In genomic region chr6:27145731-27146455, GRCh38 we compare ENCODE assay signal across 8 cellular contexts.
DNase-seq lines count a peak whose midpoint lies in the region; ATAC-seq and TF ChIP-seq lines count a peak whose summit lies in the region.

No MANE protein-coding gene starts in this region.

- ATAC-seq in GM18907 (IDR thresholded peaks at IDR 0.05; ENCODE audit: unreplicated experiment) (peak; percentile 40), Panc1 (peak; percentile 56)

- no peak for TF ChIP-seq CTCF in Panc1 (IDR thresholded peaks at IDR 0.05)
- TF ChIP-seq CTCF in neural progenitor cell (IDR thresholded peaks at IDR 0.05), result no peak

- H3K9me3 Mint-ChIP-seq in activated T-helper 1 cell treated with anti-CD3 and anti-CD28 coated beads, Interleukin-12 subunit alpha, Interleukin-12 subunit beta, Interleukin-2, Interleukin-4 antibody, amounts not matched to agents 30 ng/mL and 10 ng/mL and 1 ng/mL, durations not matched to agents 14 hours and 24 hours and 36 hours, result no peaks in the 10 kb centered on the region
- H3K9me3 Mint-ChIP-seq in neural progenitor cell, result no peaks in the 10 kb centered on the region

- H3K36me3 ChIP-seq in Panc1 (ENCODE audit: control insufficient read depth, insufficient read depth, low read length) (no peaks in the 10 kb centered on the region), neural progenitor cell (no peaks in the 10 kb centered on the region)

- DNase-seq in A172 (ENCODE audit: low spot score) (peak; percentile 88), Kasumi-1 (lab: John Stamatoyannopoulos, UW) (peak; percentile 98), Panc1 (ENCODE audit: low read depth, low spot score) (peak; percentile 73), fibroblast of the conjunctiva (ENCODE audit: low read depth) (peak; percentile 91), neural progenitor cell (ENCODE audit: low spot score) (peak; percentile 67), ureter (ENCODE audit: low spot score) (peak; percentile 88)
- DNase-seq in activated T-helper 1 cell treated with anti-CD3 and anti-CD28 coated beads, Interleukin-12 subunit alpha, Interleukin-12 subunit beta, Interleukin-2, Interleukin-4 antibody, amounts not matched to agents 30 ng/mL and 10 ng/mL and 1 ng/mL, durations not matched to agents 14 hours and 24 hours and 36 hours (ENCODE audit: low spot score), result peak; percentile 70

- no peaks in the 10 kb centered on the region for H3K27me3 Mint-ChIP-seq in activated T-helper 1 cell treated with anti-CD3 and anti-CD28 coated beads, Interleukin-12 subunit alpha, Interleukin-12 subunit beta, Interleukin-2, Interleukin-4 antibody, amounts not matched to agents 30 ng/mL and 10 ng/mL and 1 ng/mL, durations not matched to agents 14 hours and 24 hours and 36 hours (ENCODE audit: insufficient read depth)
- no peaks in the 10 kb centered on the region for H3K27me3 Mint-ChIP-seq in neural progenitor cell (ENCODE audit: insufficient read depth, low read depth)

- intact Hi-C loops in Panc1 (cut with micrococcal nuclease; ENCODE audit: unreplicated experiment), result loop anchor here (2.0 kb wide), 1 partner anchor 13 kb away; a partner anchor contains a TSS
- intact Hi-C loops in activated T-helper 1 cell treated with anti-CD3 and anti-CD28 coated beads, Interleukin-12 subunit alpha, Interleukin-12 subunit beta, Interleukin-2, Interleukin-4 antibody, amounts not matched to agents 30 ng/mL and 10 ng/mL and 1 ng/mL, durations not matched to agents 14 hours and 24 hours and 36 hours (cut with micrococcal nuclease), result loop anchor here (1.0 to 10.0 kb wide), 8 partner anchors 14 to 1716 kb away; a partner anchor contains a TSS

- H3K4me1 ChIP-seq in Panc1 (ENCODE audit: control insufficient read depth, insufficient read depth, low read length) (peaks cover 30% of the 10 kb centered on the region), neural progenitor cell (peaks cover 27% of the 10 kb centered on the region)

- H3K4me3 ChIP-seq in Panc1 (ENCODE audit: low read depth in 2 of 2, low read length in 2 of 2), result peak overlapping the region; percentile 100
- peak overlapping the region; percentile 68 for H3K4me3 ChIP-seq in neural progenitor cell

- H3K27me3 ChIP-seq in Panc1 (ENCODE audit: control insufficient read depth, insufficient read depth, low read length) (no peaks in the 10 kb centered on the region), neural progenitor cell (no peaks in the 10 kb centered on the region)

- peak overlapping the region; percentile 95 for H3K4me2 ChIP-seq in neural progenitor cell

- H3F3A ChIP-seq in neural progenitor cell (ENCODE audit: low read depth), result peaks cover 63% of the 10 kb centered on the region

- H2AFZ ChIP-seq in neural progenitor cell (replicated peaks), result no peak overlapping the region

- POLR2A ChIA-PET in Panc1 (lab: Charles Lee), result interaction anchor here (0.6 to 3.7 kb wide), 4 partner anchors 13 to 336 kb away, joined by 3 to 88 read pairs (median 4); a partner anchor contains a TSS

- H3K9me3 ChIP-seq in Panc1 (ENCODE audit: control insufficient read depth, insufficient read depth, low read depth, low read length), result no peaks in the 10 kb centered on the region
- no peaks in the 10 kb centered on the region for H3K9me3 ChIP-seq in neural progenitor cell (ENCODE audit: low read depth)

- no peak overlapping the region for H3K27ac Mint-ChIP-seq in activated T-helper 1 cell treated with anti-CD3 and anti-CD28 coated beads, Interleukin-12 subunit alpha, Interleukin-12 subunit beta, Interleukin-2, Interleukin-4 antibody, amounts not matched to agents 30 ng/mL and 10 ng/mL and 1 ng/mL, durations not matched to agents 14 hours and 24 hours and 36 hours
- H3K27ac Mint-ChIP-seq in neural progenitor cell, result no peak overlapping the region

- H3K27ac ChIP-seq in Panc1 (ENCODE audit: low read length) (peak overlapping the region; percentile 97), neural progenitor cell (peak overlapping the region; percentile 90)

- in situ Hi-C loops in Panc1 (cut with HindIII; ENCODE audit: low pct_unique_long_range_greater_than_20kb, low sequenced_read_pairs), result no loop called here

- peaks cover 4% of the 10 kb centered on the region for H3K36me3 Mint-ChIP-seq in activated T-helper 1 cell treated with anti-CD3 and anti-CD28 coated beads, Interleukin-12 subunit alpha, Interleukin-12 subunit beta, Interleukin-2, Interleukin-4 antibody, amounts not matched to agents 30 ng/mL and 10 ng/mL and 1 ng/mL, durations not matched to agents 14 hours and 24 hours and 36 hours (ENCODE audit: low read depth)
- peaks cover 3% of the 10 kb centered on the region for H3K36me3 Mint-ChIP-seq in neural progenitor cell

- H3K4me1 Mint-ChIP-seq in activated T-helper 1 cell treated with anti-CD3 and anti-CD28 coated beads, Interleukin-12 subunit alpha, Interleukin-12 subunit beta, Interleukin-2, Interleukin-4 antibody, amounts not matched to agents 30 ng/mL and 10 ng/mL and 1 ng/mL, durations not matched to agents 14 hours and 24 hours and 36 hours (ENCODE audit: low read depth), result peaks cover 27% of the 10 kb centered on the region
- H3K4me1 Mint-ChIP-seq in neural progenitor cell, result peaks cover 31% of the 10 kb centered on the region

- peaks cover 44% of the 10 kb centered on the region for H3K79me2 ChIP-seq in neural progenitor cell (ENCODE audit: low read depth)

- CTCF ChIA-PET in Panc1 (lab: Charles Lee), result no interaction called here

- no TSS peak for BruUV-seq in Panc1 (replicated peaks; lab: Mats Ljungman, UMichigan)

- peak overlapping the region; percentile 66 for H3K9ac ChIP-seq in neural progenitor cell

- no peaks in the 10 kb centered on the region for H4K20me1 ChIP-seq in neural progenitor cell (ENCODE audit: low read depth)

- no peak overlapping the region for H3K4me3 Mint-ChIP-seq in activated T-helper 1 cell treated with anti-CD3 and anti-CD28 coated beads, Interleukin-12 subunit alpha, Interleukin-12 subunit beta, Interleukin-2, Interleukin-4 antibody, amounts not matched to agents 30 ng/mL and 10 ng/mL and 1 ng/mL, durations not matched to agents 14 hours and 24 hours and 36 hours
- H3K4me3 Mint-ChIP-seq in neural progenitor cell, result no peak overlapping the region

Comparison
In these comparisons a context has a peak if more than half of its experiments do, and no peak if none do; other contexts are left out.
1. Peak in every context shown above with its lines: DNase-seq, ATAC-seq, H3K4me3 ChIP-seq and H3K27ac ChIP-seq.